Comparison of ENCODE assay signal across 1 cellular context in genomic region chr6:76701610-76702009, GRCh38.
TF ChIP-seq lines count a peak whose summit lies in the region.

No MANE protein-coding gene starts in this region.

TF ChIP-seq in liver, 16 proteins besides CTCF, POLR2A, EP300 and RAD21 (continued from another document):
- TF ChIP-seq REST (IDR thresholded peaks at IDR 0.05) (no peak), RXRA (IDR thresholded peaks at IDR 0.05) (no peak), TAF1 (conservative IDR thresholded peaks at IDR 0.05) (no peak), EGR1 (IDR thresholded peaks at IDR 0.05; ENCODE audit: low read depth in 2 of 2) (no peak), NR2F2 (IDR thresholded peaks at IDR 0.05) (no peak)
